Comparison of ENCODE assay signal across 1 cellular context in the genomic region with DNA sequence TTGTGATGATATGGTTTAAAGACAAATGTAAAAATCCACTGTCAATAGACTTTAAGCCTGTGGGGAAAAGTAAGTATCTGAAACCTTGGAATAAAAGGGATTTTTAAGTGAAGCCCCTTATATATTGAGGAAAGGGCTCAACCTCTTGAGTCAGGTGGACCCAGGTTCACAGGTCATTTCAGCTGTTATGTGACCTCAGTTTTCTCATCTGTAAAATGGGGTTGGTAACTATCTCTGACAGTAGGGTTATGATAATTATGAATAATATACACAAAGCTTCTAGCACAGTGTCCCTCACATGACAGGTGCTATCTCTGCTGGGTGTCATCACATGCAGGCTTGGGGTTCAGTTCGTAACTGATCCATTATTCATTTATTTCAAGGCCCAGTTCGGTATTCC.
TF ChIP-seq lines count a peak whose summit lies in the region.

No MANE protein-coding gene starts in this region.

TF ChIP-seq in HepG2, 621 proteins besides CTCF, POLR2A, EP300 and RAD21:
- TF ChIP-seq CHD4 (IDR thresholded peaks at IDR 0.05; ENCODE audit: borderline replicate concordance, low read length): peak; percentile 89; the same call in 1 of the 2 replicates
- TF ChIP-seq, protein P1, sequence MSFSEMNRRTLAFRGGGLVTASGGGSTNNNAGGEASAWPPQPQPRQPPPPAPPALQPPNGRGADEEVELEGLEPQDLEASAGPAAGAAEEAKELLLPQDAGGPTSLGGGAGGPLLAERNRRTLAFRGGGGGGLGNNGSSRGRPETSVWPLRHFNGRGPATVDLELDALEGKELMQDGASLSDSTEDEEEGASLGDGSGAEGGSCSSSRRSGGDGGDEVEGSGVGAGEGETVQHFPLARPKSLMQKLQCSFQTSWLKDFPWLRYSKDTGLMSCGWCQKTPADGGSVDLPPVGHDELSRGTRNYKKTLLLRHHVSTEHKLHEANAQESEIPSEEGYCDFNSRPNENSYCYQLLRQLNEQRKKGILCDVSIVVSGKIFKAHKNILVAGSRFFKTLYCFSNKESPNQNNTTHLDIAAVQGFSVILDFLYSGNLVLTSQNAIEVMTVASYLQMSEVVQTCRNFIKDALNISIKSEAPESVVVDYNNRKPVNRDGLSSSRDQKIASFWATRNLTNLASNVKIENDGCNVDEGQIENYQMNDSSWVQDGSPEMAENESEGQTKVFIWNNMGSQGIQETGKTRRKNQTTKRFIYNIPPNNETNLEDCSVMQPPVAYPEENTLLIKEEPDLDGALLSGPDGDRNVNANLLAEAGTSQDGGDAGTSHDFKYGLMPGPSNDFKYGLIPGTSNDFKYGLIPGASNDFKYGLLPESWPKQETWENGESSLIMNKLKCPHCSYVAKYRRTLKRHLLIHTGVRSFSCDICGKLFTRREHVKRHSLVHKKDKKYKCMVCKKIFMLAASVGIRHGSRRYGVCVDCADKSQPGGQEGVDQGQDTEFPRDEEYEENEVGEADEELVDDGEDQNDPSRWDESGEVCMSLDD (CRISPR knock-in tag; IDR thresholded peaks at IDR 0.05; ENCODE audit: borderline replicate concordance): no peak
- TF ChIP-seq ZMYM3 (CRISPR knock-in tag; IDR thresholded peaks at IDR 0.05): peak; percentile 39; the same call in 1 of the 2 replicates
- no peak for TF ChIP-seq SMYD3 (CRISPR knock-in tag; IDR thresholded peaks at IDR 0.05)
- TF ChIP-seq ZNF263 (CRISPR knock-in tag; IDR thresholded peaks at IDR 0.05): no peak
- peak; percentile 97 for TF ChIP-seq ZNF629 (CRISPR knock-in tag; conservative IDR thresholded peaks at IDR 0.05)
TF ChIP-seq in HepG2: peak in this region for 3.
